In the genomic region with DNA sequence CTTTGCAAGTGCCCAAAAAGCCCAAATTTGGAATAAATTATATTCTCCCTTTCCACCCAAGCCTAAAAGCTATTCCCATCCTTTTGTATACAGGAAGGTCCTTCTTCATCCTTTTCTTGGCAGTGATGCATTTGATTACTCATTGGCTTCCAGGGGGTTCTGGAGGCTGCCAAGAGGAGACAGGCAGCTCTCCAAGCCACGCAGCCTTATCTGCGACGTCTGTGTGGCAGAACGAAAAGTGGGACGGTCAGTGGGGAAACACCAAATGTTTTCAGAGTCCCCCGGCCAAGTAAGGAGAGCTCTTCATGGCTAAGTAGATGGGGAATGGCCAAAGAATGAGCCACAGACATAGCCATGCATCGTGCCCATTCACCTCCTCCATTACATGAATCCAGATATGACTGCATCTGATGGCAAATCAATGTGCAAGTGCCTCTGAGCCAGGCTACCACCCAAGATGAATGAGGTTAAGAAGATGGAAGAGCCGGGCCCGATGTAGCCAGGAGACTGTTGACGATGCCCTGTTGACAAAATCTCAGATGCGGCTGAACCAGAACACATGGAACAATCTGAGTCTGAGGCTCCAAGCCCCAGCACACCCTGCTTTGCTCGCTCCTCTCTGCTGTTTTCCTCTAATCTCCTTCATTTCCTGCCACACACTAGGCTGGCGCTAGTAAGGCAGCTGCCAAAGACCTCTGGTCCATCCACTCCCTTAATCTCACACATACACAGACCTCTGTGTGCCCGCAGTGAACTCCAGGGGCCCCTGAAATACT, we compare ENCODE assay signal across 11 cellular contexts. TPM values are rescaled to one million over a fixed set of nuclear protein-coding genes. Genes with fewer than 3 reads are reported as not detected.
A peak's percentile ranks its signal among the peaks of the same experiment; 100 is the strongest.
DNase-seq lines count a peak whose midpoint lies in the region; ATAC-seq and TF ChIP-seq lines count a peak whose summit lies in the region.
"Had no signal": no experiment of that assay in that cellular context is flagged by ENCODE, and none has a peak within 500 bp of the region (broad histone marks: within the 10 kb centered on the region; RNA-seq: fewer than 3 reads in every experiment).

No MANE protein-coding gene starts in this region.

- peaks cover 87% of the 10 kb centered on the region for H3K36me3 ChIP-seq in mesodermal cell (ENCODE audit: control insufficient read depth, insufficient read depth, low read length)
- H3K36me3 ChIP-seq in upper lobe of right lung: no peaks in the 10 kb centered on the region
- H3K36me3 ChIP-seq: HAP-1 had no signal

- H3K27ac Mint-ChIP-seq in activated CD4-positive, alpha-beta T cell treated with anti-CD3 and anti-CD28 coated beads, Interleukin-2, amount 10 ng/mL, durations not matched to agents 24 days and 14 days: peak overlapping the region; percentile 84
- peak overlapping the region; percentile 43 to 76 (median 68) for H3K27ac Mint-ChIP-seq in brain

- H3K27ac ChIP-seq in mesodermal cell (ENCODE audit: low read depth, low read length, severe bottlenecking) (peak overlapping the region; percentile 66), upper lobe of right lung (peak overlapping the region; percentile 8)

- peaks cover 86% of the 10 kb centered on the region for H3K36me3 Mint-ChIP-seq in activated CD4-positive, alpha-beta T cell treated with anti-CD3 and anti-CD28 coated beads, Interleukin-2, amount 10 ng/mL, durations not matched to agents 24 days and 14 days (ENCODE audit: low read depth)
- peaks cover 34% of the 10 kb centered on the region for H3K36me3 Mint-ChIP-seq in brain

- peak overlapping the region; percentile 44 for H3K4me3 Mint-ChIP-seq in activated CD4-positive, alpha-beta T cell treated with anti-CD3 and anti-CD28 coated beads, Interleukin-2, amount 10 ng/mL, durations not matched to agents 24 days and 14 days
- no peak overlapping the region for H3K4me3 Mint-ChIP-seq in brain

- peaks cover 77% of the 10 kb centered on the region for H3K4me1 Mint-ChIP-seq in activated CD4-positive, alpha-beta T cell treated with anti-CD3 and anti-CD28 coated beads, Interleukin-2, amount 10 ng/mL, durations not matched to agents 24 days and 14 days
- peaks cover 60% of the 10 kb centered on the region for H3K4me1 Mint-ChIP-seq in brain

- H3K4me3 ChIP-seq in mesodermal cell (ENCODE audit: extremely low read depth, insufficient read depth, low read length, poor library complexity, severe bottlenecking): no peak overlapping the region
- no peak overlapping the region for H3K4me3 ChIP-seq in upper lobe of right lung
- H3K4me3 ChIP-seq: HAP-1 had no signal

- 92 to 93% methylated on average over 12 to 13 of the region's 14 CpGs for WGBS in mesodermal cell (ENCODE audit: insufficient coverage in 2 of 2), 2 experiments

- intact Hi-C loops in activated CD4-positive, alpha-beta T cell treated with anti-CD3 and anti-CD28 coated beads, Interleukin-2, amount 10 ng/mL, durations not matched to agents 24 days and 14 days (cut with micrococcal nuclease): no loop called here
- intact Hi-C loops in upper lobe of right lung (cut with DNase I): loop anchor here (10.0 kb wide), 1 partner anchor 59 kb away; no protein-coding TSS in a partner anchor

- H3K27me3 Mint-ChIP-seq in activated CD4-positive, alpha-beta T cell treated with anti-CD3 and anti-CD28 coated beads, Interleukin-2, amount 10 ng/mL, durations not matched to agents 24 days and 14 days: no peaks in the 10 kb centered on the region
- no peaks in the 10 kb centered on the region for H3K27me3 Mint-ChIP-seq in brain

- no peak for ATAC-seq in upper lobe of right lung

- no peak for DNase-seq in activated CD4-positive, alpha-beta T cell treated with anti-CD3 and anti-CD28 coated beads, Interleukin-2, amount 10 ng/mL, durations not matched to agents 24 days and 14 days
- DNase-seq in activated CD4-positive, alpha-beta T cell treated with anti-CD3 and anti-CD28 coated beads for 48 hours: no peak
- DNase-seq in upper lobe of right lung (no peak), NOMO-1 treated with dmso at 0.1 percent for 144 hours (lab: John Stamatoyannopoulos, UW; ENCODE audit: unreplicated experiment) (no peak)
- DNase-seq in stimulated activated naive CD4-positive, alpha-beta T cell (lab: John Stamatoyannopoulos, UW): no peak
- no peak for DNase-seq in stimulated activated CD4-positive, alpha-beta T cell treated with anti-CD3 and anti-CD28 coated beads, Interleukin-4, amount 100 ng/mL, for 24 hours
- DNase-seq: activated T-cell treated with anti-CD3 and anti-CD28 coated beads for 4 hours, NCI-H2081 treated with DMSO at 0.1 percent for 48 hours had no signal

- peaks cover 50% of the 10 kb centered on the region for H3K4me1 ChIP-seq in mesodermal cell (ENCODE audit: control insufficient read depth, insufficient read depth, low read length, poor library complexity, severe bottlenecking)
- H3K4me1 ChIP-seq in upper lobe of right lung: peaks cover 34% of the 10 kb centered on the region
- H3K4me1 ChIP-seq: HAP-1 had no signal

- no peaks in the 10 kb centered on the region for H3K27me3 ChIP-seq in upper lobe of right lung

- H3K9me3 Mint-ChIP-seq in activated CD4-positive, alpha-beta T cell treated with anti-CD3 and anti-CD28 coated beads, Interleukin-2, amount 10 ng/mL, durations not matched to agents 24 days and 14 days: no peaks in the 10 kb centered on the region
- no peaks in the 10 kb centered on the region for H3K9me3 Mint-ChIP-seq in brain

- H3K9me3 ChIP-seq in mesodermal cell (ENCODE audit: control insufficient read depth, low read length) (no peaks in the 10 kb centered on the region), upper lobe of right lung (no peaks in the 10 kb centered on the region)
- H3K9me3 ChIP-seq: HAP-1 had no signal

- no peak for TF ChIP-seq CTCF in brain (conservative IDR thresholded peaks at IDR 0.05)
- TF ChIP-seq CTCF in upper lobe of right lung (IDR thresholded peaks at IDR 0.05): no peak

RNA-seq across cellular contexts. Expression of gene ADAM19, which starts 12.0 kb away (rescaled TPM):
- total RNA-seq in activated CD4-positive, alpha-beta T cell treated with anti-CD3 and anti-CD28 coated beads, Interleukin-2, amount 10 ng/mL, durations not matched to agents 24 days and 14 days: 232 TPM in 2 replicates
- 2.9 TPM for polyA plus RNA-seq in brain (ENCODE audit: insufficient read depth, low read depth, low replicate concordance)
- 122 TPM for polyA plus RNA-seq in mesodermal cell (2013, experiment 1 of 2)
- polyA plus RNA-seq in mesodermal cell (2013, experiment 2 of 2): 104 TPM
- 10.6 TPM for total RNA-seq in upper lobe of right lung

Comparison
In these comparisons a context has a peak if more than half of its experiments do, and no peak if none do; other contexts are left out.
1. RNA of gene ADAM19, which starts 12.0 kb away (total RNA-seq): 232 TPM in activated CD4-positive, alpha-beta T cell treated with anti-CD3 and anti-CD28 coated beads, Interleukin-2, amount 10 ng/mL, durations not matched to agents 24 days and 14 days; 10.6 TPM in upper lobe of right lung (single experiment); every median in the first group is over 10 times any median in the second.